In the genomic region with DNA sequence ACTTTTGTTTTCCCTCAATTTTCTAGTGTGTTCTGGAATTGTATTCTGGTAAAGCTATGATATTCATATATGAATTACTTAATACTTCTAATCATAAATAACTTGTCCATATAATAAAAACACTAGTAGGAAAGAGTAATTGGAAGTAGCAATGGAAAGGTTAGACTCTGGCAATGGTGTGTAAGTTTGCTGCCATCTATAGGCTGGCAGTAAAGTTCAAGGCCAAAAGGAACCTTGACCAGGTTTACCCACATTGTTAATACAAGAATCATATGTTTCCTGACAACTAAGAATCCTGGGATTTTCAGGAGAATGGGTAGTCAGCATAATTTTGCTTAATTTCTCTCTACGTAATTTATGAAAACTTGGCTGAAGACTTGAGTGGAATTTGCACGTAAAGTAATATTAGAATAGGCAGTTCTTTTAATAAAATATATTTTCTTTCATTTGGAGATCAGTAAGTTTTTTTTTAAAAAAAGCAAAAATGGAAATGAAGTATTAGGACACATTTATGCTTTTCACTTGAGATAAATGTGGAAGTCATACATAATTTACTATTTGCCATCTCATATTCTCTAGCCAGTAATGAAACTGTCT, we compare ENCODE assay signal across 10 cellular contexts.
A peak's percentile ranks its signal among the peaks of the same experiment; 100 is the strongest.
DNase-seq lines count a peak whose midpoint lies in the region; ATAC-seq and TF ChIP-seq lines count a peak whose summit lies in the region.
"Had no signal": no experiment of that assay in that cellular context is flagged by ENCODE, and none has a peak within 500 bp of the region (broad histone marks: within the 10 kb centered on the region; RNA-seq: fewer than 3 reads in every experiment).

No MANE protein-coding gene starts in this region.

- H3K9me3 ChIP-seq in heart right ventricle: no peaks in the 10 kb centered on the region
- no peaks in the 10 kb centered on the region for H3K9me3 ChIP-seq in heart left ventricle
- no peaks in the 10 kb centered on the region for H3K9me3 ChIP-seq in ascending aorta
- H3K9me3 ChIP-seq: vagina had no signal

- TF ChIP-seq POLR2A in heart left ventricle (IDR thresholded peaks at IDR 0.05): no peak

- no peak for ATAC-seq in heart right ventricle
- ATAC-seq in heart left ventricle: no peak
- no peak for ATAC-seq in HG02852 (IDR thresholded peaks at IDR 0.05; ENCODE audit: unreplicated experiment)

- no peaks in the 10 kb centered on the region for H3K4me1 ChIP-seq in heart right ventricle
- H3K4me1 ChIP-seq in heart left ventricle: no peaks in the 10 kb centered on the region
- no peaks in the 10 kb centered on the region for H3K4me1 ChIP-seq in ascending aorta
- H3K4me1 ChIP-seq: vagina had no signal

- H3K36me3 ChIP-seq in heart right ventricle: no peaks in the 10 kb centered on the region
- H3K36me3 ChIP-seq in heart left ventricle: no peaks in the 10 kb centered on the region
- no peaks in the 10 kb centered on the region for H3K36me3 ChIP-seq in ascending aorta
- H3K36me3 ChIP-seq: vagina had no signal

- H3K4me3 ChIP-seq in heart right ventricle: no peak overlapping the region
- no peak overlapping the region for H3K4me3 ChIP-seq in heart left ventricle
- H3K4me3 ChIP-seq in choroid plexus epithelial cell (ENCODE audit: low read depth, low read length): no peak overlapping the region
- H3K4me3 ChIP-seq in ascending aorta: no peak overlapping the region
- H3K4me3 ChIP-seq: vagina had no signal

- H3K27me3 ChIP-seq in heart right ventricle: no peaks in the 10 kb centered on the region
- no peaks in the 10 kb centered on the region for H3K27me3 ChIP-seq in heart left ventricle
- no peaks in the 10 kb centered on the region for H3K27me3 ChIP-seq in ascending aorta
- H3K27me3 ChIP-seq: vagina had no signal

- H3K27ac ChIP-seq in heart right ventricle (no peak overlapping the region), heart left ventricle (no peak overlapping the region), ascending aorta (no peak overlapping the region)
- H3K27ac ChIP-seq: vagina had no signal

- DNase-seq in heart right ventricle (no peak), heart left ventricle (no peak), NCI-H69 (lab: John Stamatoyannopoulos, UW) (peak; percentile 47), choroid plexus epithelial cell (ENCODE audit: low read depth) (peak; percentile 1), epidermal melanocyte (ENCODE audit: insufficient read length, low spot score) (no peak), ascending aorta (ENCODE audit: low spot score in 2 of 2) (no peak), hepatic stellate cell (ENCODE audit: low spot score) (no peak)
- DNase-seq: activated CD4-positive, alpha-beta T cell treated with anti-CD3 and anti-CD28 coated beads, Interleukin-2, amount 50 U/mL, for 48 hours had no signal

- peak in 5 of 9 donors; percentile 7 to 37 (median 15) for TF ChIP-seq CTCF in heart right ventricle (IDR thresholded peaks at IDR 0.05)
- TF ChIP-seq CTCF in heart left ventricle (IDR thresholded peaks at IDR 0.05): peak in 2 of 12 donors; percentile 10 to 39
- no peak for TF ChIP-seq CTCF in choroid plexus epithelial cell (conservative IDR thresholded peaks at IDR 0.05; ENCODE audit: low read depth, low read length)
- no peak for TF ChIP-seq CTCF in ascending aorta (IDR thresholded peaks at IDR 0.05)

- intact Hi-C loops in heart right ventricle (cut with DNase I): no loop called here
- intact Hi-C loops in heart left ventricle (cut with DNase I): no loop called here
- intact Hi-C loops in ascending aorta (cut with DNase I): no loop called here

- WGBS in heart right ventricle, 2 donors: 88% methylated on average over 2 of the region's 2 CpGs
- WGBS in heart left ventricle, 4 donors: 85 to 87% (median 86%) methylated on average over 2 of the region's 2 CpGs

Comparison
In these comparisons a context has a peak if more than half of its experiments do, and no peak if none do; other contexts are left out.
1. DNase-seq: peak in NCI-H69 (single experiment) and choroid plexus epithelial cell (single experiment); none in heart right ventricle (0 of 2), heart left ventricle (0 of 5), epidermal melanocyte (single experiment), ascending aorta (0 of 2) and hepatic stellate cell (single experiment).
2. CTCF ChIP-seq: peak in heart right ventricle (5 of 9); none in choroid plexus epithelial cell (single experiment) and ascending aorta (0 of 3).